12 cellular contexts compared by ENCODE assay signal in genomic region chr22:47010211-47010610, GRCh38.
DNase-seq lines count a peak whose midpoint lies in the region; ATAC-seq lines count a peak whose summit lies in the region.
"Had no signal": no experiment of that assay in that cellular context is flagged by ENCODE, and none has a peak within 500 bp of the region (broad histone marks: within the 10 kb centered on the region; RNA-seq: fewer than 3 reads in every experiment).

No MANE protein-coding gene starts in this region.

- peak overlapping the region; percentile 23 for H3K27ac Mint-ChIP-seq in activated T-cell treated with anti-CD3 and anti-CD28 coated beads, Interleukin-2, amount 50 U/mL, for 24 hours
- peak overlapping the region; percentile 24 for H3K27ac Mint-ChIP-seq in stimulated activated effector memory CD8-positive, alpha-beta T cell treated with anti-CD3 and anti-CD28 coated beads, Interleukin-12 subunit alpha, Interleukin-12 subunit beta, amount 100 ng/mL, for 72 hours
- no peak overlapping the region for H3K27ac Mint-ChIP-seq in T-helper 2 cell treated with Interferon-gamma antibody and Interleukin-4, amounts not matched to agents 5 μg/mL and 100 μg/mL, for 36 hours
- H3K27ac Mint-ChIP-seq: CD4-positive, CD25-positive, alpha-beta regulatory T cell had no signal

- peaks cover 13 to 19% of the 10 kb centered on the region in 2 donors for H3K36me3 ChIP-seq in mucosa of rectum (ENCODE audit: control insufficient read depth in 2 of 2, insufficient read depth in 2 of 2, low read length in 2 of 2)

- peaks cover 0 to 6% of the 10 kb centered on the region in 2 donors for H3K4me1 ChIP-seq in mucosa of rectum (ENCODE audit: control insufficient read depth in 2 of 2, insufficient read depth in 2 of 2, low read length in 2 of 2)

- H3K27me3 Mint-ChIP-seq in activated T-cell treated with anti-CD3 and anti-CD28 coated beads, Interleukin-2, amount 50 U/mL, for 24 hours = no peaks in the 10 kb centered on the region
- no peaks in the 10 kb centered on the region for H3K27me3 Mint-ChIP-seq in T-helper 2 cell treated with Interferon-gamma antibody and Interleukin-4, amounts not matched to agents 5 μg/mL and 100 μg/mL, for 36 hours (ENCODE audit: low read depth)
- H3K27me3 Mint-ChIP-seq: CD4-positive, CD25-positive, alpha-beta regulatory T cell had no signal

- H3K9me3 ChIP-seq in mucosa of rectum (ENCODE audit: control insufficient read depth in 2 of 2, low read length in 2 of 2) = no peaks in the 10 kb centered on the region

- peaks cover 27% of the 10 kb centered on the region for H3K36me3 Mint-ChIP-seq in activated T-cell treated with anti-CD3 and anti-CD28 coated beads, Interleukin-2, amount 50 U/mL, for 24 hours (ENCODE audit: low read depth)
- peaks cover 10% of the 10 kb centered on the region for H3K36me3 Mint-ChIP-seq in stimulated activated effector memory CD8-positive, alpha-beta T cell treated with anti-CD3 and anti-CD28 coated beads, Interleukin-12 subunit alpha, Interleukin-12 subunit beta, amount 100 ng/mL, for 72 hours
- H3K36me3 Mint-ChIP-seq in T-helper 2 cell treated with Interferon-gamma antibody and Interleukin-4, amounts not matched to agents 5 μg/mL and 100 μg/mL, for 36 hours (ENCODE audit: low read depth) = no peaks in the 10 kb centered on the region

- no peak overlapping the region for H3K9ac ChIP-seq in mucosa of rectum (ENCODE audit: low read depth in 1 of 2, low read length in 2 of 2)

- DNase-seq in activated T-cell treated with anti-CD3 and anti-CD28 coated beads, Interleukin-2, amount 50 U/mL, for 24 hours = no peak
- DNase-seq in activated T-cell treated with anti-CD3 and anti-CD28 coated beads, Interleukin-2, amount 50 U/mL, for 1 hour = no peak
- DNase-seq in stimulated activated effector memory CD8-positive, alpha-beta T cell treated with anti-CD3 and anti-CD28 coated beads, Interleukin-12 subunit alpha, Interleukin-12 subunit beta, amount 100 ng/mL, for 72 hours (ENCODE audit: low spot score in 2 of 2) = no peak
- no peak for DNase-seq in T-helper 2 cell treated with Interferon-gamma antibody and Interleukin-4, amounts not matched to agents 5 μg/mL and 100 μg/mL, for 36 hours (ENCODE audit: low spot score)
- DNase-seq in KBM-7 = no peak
- DNase-seq: CD4-positive, CD25-positive, alpha-beta regulatory T cell; DMS53; GF-D8 had no signal

- no peak for ATAC-seq in stimulated activated effector memory CD8-positive, alpha-beta T cell treated with anti-CD3 and anti-CD28 coated beads, Interleukin-12 subunit alpha, Interleukin-12 subunit beta, amount 100 ng/mL, for 72 hours
- ATAC-seq in GM21576 (IDR thresholded peaks at IDR 0.05; ENCODE audit: unreplicated experiment) = no peak
- ATAC-seq: HCT116 had no signal

- H3K9me3 Mint-ChIP-seq in activated T-cell treated with anti-CD3 and anti-CD28 coated beads, Interleukin-2, amount 50 U/mL, for 24 hours = no peaks in the 10 kb centered on the region
- no peaks in the 10 kb centered on the region for H3K9me3 Mint-ChIP-seq in stimulated activated effector memory CD8-positive, alpha-beta T cell treated with anti-CD3 and anti-CD28 coated beads, Interleukin-12 subunit alpha, Interleukin-12 subunit beta, amount 100 ng/mL, for 72 hours
- H3K9me3 Mint-ChIP-seq in T-helper 2 cell treated with Interferon-gamma antibody and Interleukin-4, amounts not matched to agents 5 μg/mL and 100 μg/mL, for 36 hours = no peaks in the 10 kb centered on the region

- H3K4me3 ChIP-seq in mucosa of rectum (ENCODE audit: low read length in 2 of 2) = no peak overlapping the region

- in situ Hi-C loops in KBM-7 (cut with MboI; ENCODE audit: low pct_unique_long_range_greater_than_20kb, low sequenced_read_pairs) = no loop called here

- H3K4me1 Mint-ChIP-seq in activated T-cell treated with anti-CD3 and anti-CD28 coated beads, Interleukin-2, amount 50 U/mL, for 24 hours (ENCODE audit: low read depth) = peaks cover 4% of the 10 kb centered on the region
- H3K4me1 Mint-ChIP-seq in stimulated activated effector memory CD8-positive, alpha-beta T cell treated with anti-CD3 and anti-CD28 coated beads, Interleukin-12 subunit alpha, Interleukin-12 subunit beta, amount 100 ng/mL, for 72 hours = peaks cover 37% of the 10 kb centered on the region
- H3K4me1 Mint-ChIP-seq in T-helper 2 cell treated with Interferon-gamma antibody and Interleukin-4, amounts not matched to agents 5 μg/mL and 100 μg/mL, for 36 hours (ENCODE audit: low read depth) = peaks cover 2% of the 10 kb centered on the region

- H3K27me3 ChIP-seq in mucosa of rectum (ENCODE audit: control insufficient read depth in 2 of 2, insufficient read depth in 2 of 2, low read length in 2 of 2) = no peaks in the 10 kb centered on the region

- H3K27ac ChIP-seq in mucosa of rectum (ENCODE audit: low read depth in 2 of 2, low read length in 2 of 2) = peak overlapping the region; percentile 16 to 53
- H3K27ac ChIP-seq: 22Rv1 had no signal

- H3K4me3 Mint-ChIP-seq in activated T-cell treated with anti-CD3 and anti-CD28 coated beads, Interleukin-2, amount 50 U/mL, for 24 hours = no peak overlapping the region
- no peak overlapping the region for H3K4me3 Mint-ChIP-seq in stimulated activated effector memory CD8-positive, alpha-beta T cell treated with anti-CD3 and anti-CD28 coated beads, Interleukin-12 subunit alpha, Interleukin-12 subunit beta, amount 100 ng/mL, for 72 hours
- H3K4me3 Mint-ChIP-seq in T-helper 2 cell treated with Interferon-gamma antibody and Interleukin-4, amounts not matched to agents 5 μg/mL and 100 μg/mL, for 36 hours = no peak overlapping the region
- H3K4me3 Mint-ChIP-seq: CD4-positive, CD25-positive, alpha-beta regulatory T cell had no signal
